Comparison of ENCODE assay signal across 10 cellular contexts in the genomic region with DNA sequence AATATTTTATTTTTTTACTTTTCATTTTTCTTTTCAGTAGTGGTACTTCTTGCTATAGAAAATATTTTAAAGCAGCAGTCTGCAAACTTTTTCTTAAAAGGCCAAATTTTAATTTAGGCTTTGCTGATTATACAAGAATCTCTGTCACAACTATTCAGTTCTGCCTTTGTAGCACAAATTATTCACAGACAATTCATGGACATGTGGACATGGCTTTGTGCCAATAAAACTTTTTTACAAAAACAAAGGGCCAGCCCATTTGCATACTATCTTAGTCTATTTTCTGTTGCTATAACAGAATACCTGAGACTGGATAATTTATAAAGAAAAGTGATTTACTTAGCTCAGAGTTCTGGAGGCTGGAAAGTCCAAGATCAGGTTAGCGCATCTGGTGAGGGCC. TPM values are rescaled to one million over a fixed set of nuclear protein-coding genes. Genes with fewer than 3 reads are reported as not detected.
"Had no signal": no experiment of that assay in that cellular context is flagged by ENCODE, and none has a peak within 500 bp of the region (broad histone marks: within the 10 kb centered on the region; RNA-seq: fewer than 3 reads in every experiment).

No MANE protein-coding gene starts in this region.

- H3K4me1 ChIP-seq: HAP-1 had no signal

- H3K4me2 ChIP-seq: KMS-11 had no signal

- H3K4me3 ChIP-seq: GM23248, HAP-1 had no signal

- H3K27ac ChIP-seq: GM23248, HL-60, KMS-11 had no signal

- DNase-seq: GM23248, GOT3, H7, IMR-90, Karpas-422, KBM-7 had no signal

- H3K9me3 ChIP-seq: HAP-1 had no signal

- H3K36me3 ChIP-seq: HAP-1 had no signal

- ATAC-seq: HCT116 had no signal

RNA-seq across cellular contexts. Expression of gene TMBIM4, which starts 56.3 kb away (rescaled TPM):
- total RNA-seq: H7 had no signal
